ENCODE assay signal across 20 cellular contexts in the genomic region with DNA sequence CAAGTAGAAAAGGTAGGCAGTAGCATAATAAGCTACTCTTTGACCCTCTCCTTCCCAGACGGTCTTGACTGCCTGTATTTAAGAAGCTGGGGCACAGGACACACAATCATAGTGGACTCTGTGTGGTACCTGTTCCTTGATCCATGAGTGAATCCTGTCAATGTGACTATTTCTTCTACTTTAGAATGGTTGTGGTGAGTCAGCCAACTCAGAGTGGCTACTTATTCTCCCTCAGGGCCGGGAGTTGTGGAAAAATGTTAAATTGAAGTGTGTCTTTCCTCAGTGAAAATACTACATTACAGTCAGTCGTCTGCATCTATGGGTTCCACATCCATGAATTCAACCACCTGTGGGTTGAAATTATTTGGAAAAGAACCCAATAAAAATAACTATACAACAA. TPM values are rescaled to one million over a fixed set of nuclear protein-coding genes. Genes with fewer than 3 reads are reported as not detected.
A peak's percentile ranks its signal among the peaks of the same experiment; 100 is the strongest.
DNase-seq lines count a peak whose midpoint lies in the region; ATAC-seq, FAIRE-seq and TF ChIP-seq lines count a peak whose summit lies in the region.
"Had no signal": no experiment of that assay in that cellular context is flagged by ENCODE, and none has a peak within 500 bp of the region (broad histone marks: within the 10 kb centered on the region; RNA-seq: fewer than 3 reads in every experiment).

No MANE protein-coding gene starts in this region.

- H3K27me3 Mint-ChIP-seq in activated T-cell treated with anti-CD3 and anti-CD28 coated beads, Interleukin-2, amount 50 U/mL, for 4 hours (ENCODE audit: low read depth), result peaks cover 4% of the 10 kb centered on the region

- no peak overlapping the region for H2AFZ ChIP-seq in trophoblast cell (ENCODE audit: insufficient read depth, low read length, poor library complexity)

- TF ChIP-seq POLR2A in GM12892 (IDR thresholded peaks at IDR 0.05; ENCODE audit: low read depth, low read length), result no peak

- no peak for DNase-seq in GM12892 (ENCODE audit: insufficient read length)
- peak; percentile 8 for DNase-seq in RCC 7860 (ENCODE audit: low spot score)
- DNase-seq in bronchial epithelial cell (ENCODE audit: low read depth), result peak; percentile 18
- peak in 1 of 2 donors; percentile 30 for DNase-seq in trophoblast cell
- no peak for DNase-seq in DMS114 treated with DMSO at 0.1 percent for 48 hours (lab: John Stamatoyannopoulos, UW; ENCODE audit: unreplicated experiment)
- DNase-seq in activated T-cell treated with anti-CD3 and anti-CD28 coated beads, Interleukin-2, amount 50 U/mL, for 4 hours, result no peak
- DNase-seq in AML-193 (lab: John Stamatoyannopoulos, UW), result no peak
- DNase-seq: C1 segment of cervical spinal cord, DMS79 treated with DMSO at 0.1 percent for 48 hours, GDM1, MV-4-11, NCI-H1417, NCI-H187, NCI-H2107, NCI-H524 treated with DMSO at 0.1 percent for 48 hours, Right ventricle myocardium superior, SK-N-SH had no signal

- TF ChIP-seq CTCF in bronchial epithelial cell (IDR thresholded peaks at IDR 0.05; ENCODE audit: insufficient read depth, low read length, severe bottlenecking), result no peak

- H2BK120ac ChIP-seq in trophoblast cell (ENCODE audit: insufficient read depth, low read length, poor library complexity), result peak overlapping the region; percentile 66

- no peak overlapping the region for H3K4me2 ChIP-seq in trophoblast cell (ENCODE audit: low read length)

- H3K36me3 Mint-ChIP-seq in activated T-cell treated with anti-CD3 and anti-CD28 coated beads, Interleukin-2, amount 50 U/mL, for 4 hours (ENCODE audit: insufficient read depth), result no peaks in the 10 kb centered on the region

- H3K9me3 ChIP-seq in trophoblast cell (ENCODE audit: insufficient read depth, low read depth, low read length), result no peaks in the 10 kb centered on the region
- H3K9me3 ChIP-seq: HAP-1, SK-N-SH had no signal

- peaks cover 0 to 2% of the 10 kb centered on the region in 2 experiments for H3K4me1 ChIP-seq in trophoblast cell (ENCODE audit: control insufficient read depth in 1 of 2, insufficient read depth in 2 of 2, low read length in 2 of 2)

- H3K23ac ChIP-seq in trophoblast cell (ENCODE audit: low read length), result no peak overlapping the region

- H3K4me1 Mint-ChIP-seq in activated T-cell treated with anti-CD3 and anti-CD28 coated beads, Interleukin-2, amount 50 U/mL, for 4 hours (ENCODE audit: low read depth), result no peaks in the 10 kb centered on the region

- no peaks in the 10 kb centered on the region for H3K9me3 Mint-ChIP-seq in activated T-cell treated with anti-CD3 and anti-CD28 coated beads, Interleukin-2, amount 50 U/mL, for 4 hours

- no peak overlapping the region for H3K18ac ChIP-seq in trophoblast cell (ENCODE audit: low read length)

- no peak overlapping the region for H3K4me3 Mint-ChIP-seq in activated T-cell treated with anti-CD3 and anti-CD28 coated beads, Interleukin-2, amount 50 U/mL, for 4 hours

- H4K91ac ChIP-seq in trophoblast cell (ENCODE audit: low read depth, low read length), result no peak overlapping the region

- H3K36me3 ChIP-seq in bronchial epithelial cell (ENCODE audit: control insufficient read depth, insufficient read depth, low read length) (no peaks in the 10 kb centered on the region), trophoblast cell (ENCODE audit: control insufficient read depth in 1 of 2, insufficient read depth in 2 of 2, low read length in 2 of 2) (no peaks in the 10 kb centered on the region)
- H3K36me3 ChIP-seq: HAP-1 had no signal

- H4K12ac ChIP-seq in trophoblast cell (ENCODE audit: low read depth, low read length), result no peak overlapping the region

- no peaks in the 10 kb centered on the region for H3K79me1 ChIP-seq in trophoblast cell (ENCODE audit: low read length)

- no peaks in the 10 kb centered on the region for H3K79me2 ChIP-seq in trophoblast cell (ENCODE audit: control insufficient read depth, insufficient read depth, low read length, poor library complexity)

- FAIRE-seq in GM12892 (lab: Jason Lieb, UNC) (peak; percentile 38), RCC 7860 (lab: Jason Lieb, UNC) (no peak), bronchial epithelial cell (lab: Jason Lieb, UNC) (no peak)
- FAIRE-seq: K562 had no signal

- H2AK5ac ChIP-seq in trophoblast cell (ENCODE audit: low read length), result peak overlapping the region; percentile 86

- H3K27me3 ChIP-seq in bronchial epithelial cell (ENCODE audit: control insufficient read depth, insufficient read depth, low read length) (no peaks in the 10 kb centered on the region), trophoblast cell (ENCODE audit: insufficient read depth, low read length) (no peaks in the 10 kb centered on the region)

- no peak overlapping the region for H3K27ac ChIP-seq in trophoblast cell (ENCODE audit: low read depth, low read length)

- H3K4ac ChIP-seq in trophoblast cell (ENCODE audit: low read depth, low read length), result no peak overlapping the region

- H4K8ac ChIP-seq in trophoblast cell (ENCODE audit: low read depth, low read length), result peak overlapping the region; percentile 38

- no peak overlapping the region for H3K14ac ChIP-seq in trophoblast cell (ENCODE audit: low read length)

- H2BK12ac ChIP-seq in trophoblast cell (ENCODE audit: low read length), result peak overlapping the region; percentile 92

- H2BK5ac ChIP-seq in trophoblast cell (ENCODE audit: low read depth, low read length, poor library complexity), result peak overlapping the region; percentile 49

- no peak for ATAC-seq in HG03571 (IDR thresholded peaks at IDR 0.05; ENCODE audit: unreplicated experiment)
- no peak for ATAC-seq in activated T-cell treated with anti-CD3 and anti-CD28 coated beads, Interleukin-2, amount 50 U/mL, for 4 hours
- ATAC-seq: K562 had no signal

- H3K9ac ChIP-seq in trophoblast cell (ENCODE audit: low read length), result no peak overlapping the region
- H3K9ac ChIP-seq: SK-N-SH had no signal

- no CpG with 5 or more reads among the region's 3 CpGs for WGBS in trophoblast cell (ENCODE audit: extremely low coverage, insufficient coverage, insufficient read length)

- no peak overlapping the region for H3K4me3 ChIP-seq in bronchial epithelial cell (ENCODE audit: low read depth, low read length)
- H3K4me3 ChIP-seq in trophoblast cell (ENCODE audit: low read depth, low read length), result no peak overlapping the region
- H3K4me3 ChIP-seq: HAP-1, K562 had no signal

RNA-seq across cellular contexts. Expression of a gene that starts 30.8 kb away (rescaled TPM):
- polyA plus RNA-seq in GM12892 (2012; ENCODE audit: missing spikeins), result 27.9 TPM
- total RNA-seq in bronchial epithelial cell, result 30.5 and 32.1 TPM in 2 replicates
- polyA plus RNA-seq in trophoblast cell (2013), result 45.1 and 45.2 TPM in 2 replicates
- 10 to 100 TPM; 46.7 to 48.9 (median 47.5) TPM for total RNA-seq in activated T-cell treated with anti-CD3 and anti-CD28 coated beads, Interleukin-2, amount 50 U/mL, for 4 hours

Comparison
In these comparisons a context has a peak if more than half of its experiments do, and no peak if none do; other contexts are left out.
1. DNase-seq: peak in RCC 7860 (single experiment) and bronchial epithelial cell (single experiment); none in GM12892 (single experiment), DMS114 treated with DMSO at 0.1 percent for 48 hours (single experiment), activated T-cell treated with anti-CD3 and anti-CD28 coated beads, Interleukin-2, amount 50 U/mL, for 4 hours (single experiment) and AML-193 (0 of 2).